In the genomic region with DNA sequence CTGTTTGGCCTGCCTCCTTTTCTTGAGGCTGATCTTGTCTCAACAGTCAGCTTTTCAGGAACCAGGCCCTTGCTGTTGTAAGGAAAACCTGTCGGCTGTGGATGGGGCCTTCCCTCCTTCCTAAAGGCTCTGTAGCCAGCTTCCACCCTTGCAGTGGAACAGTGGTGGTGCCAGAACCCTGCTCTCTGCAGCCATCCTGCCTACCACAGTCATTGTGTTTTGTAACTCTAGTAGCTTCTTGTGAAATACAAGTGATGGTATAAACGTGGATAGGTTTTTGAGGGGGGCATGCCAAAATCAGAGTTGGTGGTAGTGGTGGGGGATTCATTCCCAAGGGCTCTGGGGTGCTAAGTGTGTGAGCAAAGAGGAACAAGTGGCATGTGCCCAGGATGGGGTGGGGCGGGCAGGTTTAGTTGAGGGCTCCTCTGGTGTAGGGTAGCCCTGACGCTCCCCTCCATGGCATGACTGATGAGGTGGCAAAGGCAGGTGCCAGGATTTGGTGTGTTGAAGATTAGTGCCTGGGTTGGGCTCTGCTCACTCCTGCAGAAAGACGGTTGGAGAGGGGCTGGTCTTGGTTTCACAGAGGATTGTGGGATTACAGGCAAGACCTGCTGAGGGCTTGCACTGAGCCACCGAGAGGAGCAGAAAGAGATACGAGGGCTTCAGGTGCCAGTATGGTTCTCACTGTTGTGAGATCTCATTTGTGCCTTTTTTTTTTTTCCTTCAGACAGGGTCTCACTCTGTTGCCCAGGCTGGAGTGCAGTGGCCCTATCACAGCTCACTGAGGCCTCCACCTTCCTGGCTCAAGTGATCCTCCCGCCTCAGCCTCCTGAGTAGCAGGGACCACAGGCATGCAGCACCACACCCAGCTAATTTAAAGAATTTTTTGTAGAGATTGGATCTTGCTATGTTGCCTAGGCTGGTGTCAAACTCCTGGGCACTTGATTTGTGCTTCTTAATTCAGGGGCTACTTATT, we compare ENCODE assay signal across 8 cellular contexts. TPM values are rescaled to one million over a fixed set of nuclear protein-coding genes. Genes with fewer than 3 reads are reported as not detected.
A peak's percentile ranks its signal among the peaks of the same experiment; 100 is the strongest.
DNase-seq lines count a peak whose midpoint lies in the region; ATAC-seq and TF ChIP-seq lines count a peak whose summit lies in the region.

No MANE protein-coding gene starts in this region.

- DNase-seq in OCI-LY7 (ENCODE audit: low spot score) (no peak), epithelial cell of esophagus (ENCODE audit: low read depth) (peak; percentile 56), omental fat pad (ENCODE audit: low spot score) (no peak), putamen (ENCODE audit: low spot score) (no peak)
- DNase-seq in activated CD4-positive, CD25-positive, alpha-beta regulatory T cell treated with anti-CD3 and anti-CD28 coated beads, Interleukin-2, amount 50 U/mL, for 72 hours, result no peak

- BruUV-seq in OCI-LY7 (replicated peaks; lab: Mats Ljungman, UMichigan), result no TSS peak

- CTCF ChIA-PET in OCI-LY7 (lab: Charles Lee; ENCODE audit: unreplicated experiment), result interaction anchor here (0.6 kb wide), 1 partner anchor 10 kb away, joined by 4 read pairs; no protein-coding TSS in a partner anchor

- no peaks in the 10 kb centered on the region for H3F3A ChIP-seq in DOHH2 (ENCODE audit: control insufficient read depth, insufficient read depth)

- H4K20me1 ChIP-seq in DOHH2 (ENCODE audit: control insufficient read depth, insufficient read depth, low read depth, low read length) (no peaks in the 10 kb centered on the region), OCI-LY7 (ENCODE audit: insufficient read depth, low read length) (no peaks in the 10 kb centered on the region)

- H3K79me2 ChIP-seq in DOHH2 (ENCODE audit: control insufficient read depth, low read length) (peaks cover 99% of the 10 kb centered on the region), OCI-LY7 (ENCODE audit: insufficient read depth, low read depth, low read length) (peaks cover 100% of the 10 kb centered on the region)

- TF ChIP-seq CTCF in DOHH2 (IDR thresholded peaks at IDR 0.05; ENCODE audit: low read depth, low read length, poor library complexity, severe bottlenecking), result no peak
- no peak for TF ChIP-seq CTCF in OCI-LY7 (conservative IDR thresholded peaks at IDR 0.05; ENCODE audit: low read length)
- TF ChIP-seq CTCF in epithelial cell of esophagus (IDR thresholded peaks at IDR 0.05; ENCODE audit: insufficient read depth, low read depth, low read length, missing control alignments), result no peak
- no peak for TF ChIP-seq CTCF in omental fat pad (IDR thresholded peaks at IDR 0.05)

- peaks cover 95% of the 10 kb centered on the region for H3K4me1 ChIP-seq in DOHH2 (ENCODE audit: control insufficient read depth, low read length)
- H3K4me1 ChIP-seq in OCI-LY7 (ENCODE audit: insufficient read depth, low read length, poor library complexity, severe bottlenecking), result peaks cover 97% of the 10 kb centered on the region

- no peak overlapping the region for H3K4me3 ChIP-seq in DOHH2 (ENCODE audit: low read length)
- peak overlapping the region; percentile 58 for H3K4me3 ChIP-seq in OCI-LY7 (ENCODE audit: low read depth, low read length, poor library complexity, severe bottlenecking)
- peak overlapping the region; percentile 45 for H3K4me3 ChIP-seq in epithelial cell of esophagus (ENCODE audit: low read length)

- ATAC-seq in omental fat pad (ENCODE audit: low FRiP score) (peak; percentile 53), GM21367 (IDR thresholded peaks at IDR 0.05; ENCODE audit: unreplicated experiment) (no peak), GM21737 (IDR thresholded peaks at IDR 0.05; ENCODE audit: unreplicated experiment) (no peak)

- H3K4me2 ChIP-seq in DOHH2 (ENCODE audit: low read length) (peak overlapping the region; percentile 10), OCI-LY7 (ENCODE audit: low read length) (peak overlapping the region; percentile 84)

- H3K27ac ChIP-seq in DOHH2 (ENCODE audit: low read depth, low read length) (no peak overlapping the region), OCI-LY7 (ENCODE audit: low read depth, low read length, poor library complexity, severe bottlenecking) (peak overlapping the region; percentile 93)

- H3K9me2 ChIP-seq in DOHH2 (replicated peaks; ENCODE audit: control insufficient read depth, low read length) (no peaks in the 10 kb centered on the region), OCI-LY7 (ENCODE audit: insufficient read depth, low read length) (no peaks in the 10 kb centered on the region)

- H2AFZ ChIP-seq in OCI-LY7 (ENCODE audit: low read length), result no peak overlapping the region

- H3K36me3 ChIP-seq in DOHH2 (ENCODE audit: control insufficient read depth, low read length) (peaks cover 5% of the 10 kb centered on the region; the same call in 1 of the 2 replicates), OCI-LY7 (ENCODE audit: insufficient read depth, low read length) (no peaks in the 10 kb centered on the region)

- H3K27me3 ChIP-seq in DOHH2 (ENCODE audit: control insufficient read depth, low read length), result no peaks in the 10 kb centered on the region

- POLR2A ChIA-PET in OCI-LY7 (lab: Charles Lee), result interaction anchor here (0.5 to 3.5 kb wide), 8 partner anchors 10 to 700 kb away, joined by 3 to 19 read pairs (median 6); no protein-coding TSS in a partner anchor

- intact Hi-C loops in OCI-LY7 (cut with micrococcal nuclease; ENCODE audit: unreplicated experiment), result loop anchor here (10.0 kb wide), 1 partner anchor 1217 kb away; no protein-coding TSS in a partner anchor

- H3K9me3 ChIP-seq in DOHH2 (ENCODE audit: control insufficient read depth, insufficient read depth, low read length) (no peaks in the 10 kb centered on the region), OCI-LY7 (ENCODE audit: low read length) (no peaks in the 10 kb centered on the region)

RNA-seq across cellular contexts. Expression of gene TSPAN14, which starts 7.4 kb away (rescaled TPM):
- total RNA-seq in OCI-LY7 (2014; rRNA removed; shearing (Covaris generic)), result 15.5 and 17.0 TPM in 2 replicates
- 33.4 and 33.6 TPM in 2 replicates for total RNA-seq in OCI-LY7 (2022)
- 100 to 1,000 TPM in 2 of 4 donors, 10 to 100 TPM in 2; 42.4 to 114 (median 91.6) TPM for total RNA-seq in omental fat pad

RNA-seq across cellular contexts. Expression of gene PRXL2A, which starts 53.1 kb away (rescaled TPM):
- total RNA-seq in OCI-LY7 (2014; rRNA removed; shearing (Covaris generic)), result not detected in 2 replicates
- total RNA-seq in OCI-LY7 (2022) (not detected in 2 replicates), omental fat pad (100 to 1,000 TPM; 218 to 456 (median 415) TPM)

Comparison
In these comparisons a context has a peak if more than half of its experiments do, and no peak if none do; other contexts are left out.
1. RNA of gene PRXL2A, which starts 53.1 kb away (total RNA-seq): 218 to 456 TPM in omental fat pad; not detected in OCI-LY7; every median in the first group is over 100 times any median in the second.